In genomic region chr2:42085706-42086487, GRCh38 we compare ENCODE assay signal across 20 cellular contexts. TPM values are rescaled to one million over a fixed set of nuclear protein-coding genes. Genes with fewer than 3 reads are reported as not detected.
A peak's percentile ranks its signal among the peaks of the same experiment; 100 is the strongest.
DNase-seq lines count a peak whose midpoint lies in the region; ATAC-seq and TF ChIP-seq lines count a peak whose summit lies in the region.
"Had no signal": no experiment of that assay in that cellular context is flagged by ENCODE, and none has a peak within 500 bp of the region (broad histone marks: within the 10 kb centered on the region; RNA-seq: fewer than 3 reads in every experiment).

No MANE protein-coding gene starts in this region.

- no peaks in the 10 kb centered on the region for H3K27me3 ChIP-seq in body of pancreas
- H3K27me3 ChIP-seq in H7 (ENCODE audit: control insufficient read depth, insufficient read depth, low read length), result no peaks in the 10 kb centered on the region
- H3K27me3 ChIP-seq: BE2C had no signal

- CTCF ChIA-PET in activated CD4-positive, alpha-beta T cell treated with anti-CD3 and anti-CD28 coated beads for 36 hours (lab: Charles Lee), result interaction anchor here (0.6 to 10.4 kb wide), 27 partner anchors 9 to 630 kb away, joined by 3 to 304 read pairs (median 4); no protein-coding TSS in a partner anchor

- H3K36me3 ChIP-seq in body of pancreas (replicated peaks in 1 of 2; ENCODE audit: insufficient read depth in 1 of 2, low read depth in 2 of 2) (no peaks in the 10 kb centered on the region), H7 (replicated peaks; ENCODE audit: control insufficient read depth, insufficient read depth, low read length) (no peaks in the 10 kb centered on the region)
- H3K36me3 ChIP-seq: BE2C had no signal

- H3K27ac ChIP-seq in body of pancreas, result no peak overlapping the region
- H3K27ac ChIP-seq: psoas muscle had no signal

- peak; percentile 18 for ATAC-seq in activated CD4-positive, alpha-beta T cell treated with anti-CD3 and anti-CD28 coated beads for 36 hours
- ATAC-seq in body of pancreas, result peak; percentile 5
- ATAC-seq in omental fat pad (ENCODE audit: low FRiP score), result peak; percentile 26
- no peak for ATAC-seq in HG02981 (IDR thresholded peaks at IDR 0.05; ENCODE audit: unreplicated experiment)
- no peak for ATAC-seq in GM21717 (IDR thresholded peaks at IDR 0.05; ENCODE audit: unreplicated experiment)

- H3K36me3 Mint-ChIP-seq in activated CD4-positive, alpha-beta T cell treated with anti-CD3 and anti-CD28 coated beads for 36 hours (ENCODE audit: low read depth), result no peaks in the 10 kb centered on the region
- H3K36me3 Mint-ChIP-seq: activated naive CD4-positive, alpha-beta T cell treated with anti-CD3 and anti-CD28 coated beads, Interleukin-2, amount 10 ng/mL, durations not matched to agents 7 days and 5 days; memory B cell had no signal

- H3K9me3 Mint-ChIP-seq in activated CD4-positive, alpha-beta T cell treated with anti-CD3 and anti-CD28 coated beads for 36 hours (ENCODE audit: low read depth), result no peaks in the 10 kb centered on the region
- H3K9me3 Mint-ChIP-seq: activated naive CD4-positive, alpha-beta T cell treated with anti-CD3 and anti-CD28 coated beads, Interleukin-2, amount 10 ng/mL, durations not matched to agents 7 days and 5 days; H9; memory B cell; naive thymus-derived CD8-positive, alpha-beta T cell had no signal

- H3K27me3 Mint-ChIP-seq in activated CD4-positive, alpha-beta T cell treated with anti-CD3 and anti-CD28 coated beads for 36 hours, result no peaks in the 10 kb centered on the region
- H3K27me3 Mint-ChIP-seq: memory B cell had no signal

- TF ChIP-seq CTCF in body of pancreas (IDR thresholded peaks at IDR 0.05) (no peak), omental fat pad (IDR thresholded peaks at IDR 0.05) (no peak)

- H3K4me1 ChIP-seq in body of pancreas, result peaks cover 11% of the 10 kb centered on the region
- H3K4me1 ChIP-seq: BE2C, psoas muscle had no signal

- H3K9me3 ChIP-seq in body of pancreas, result no peaks in the 10 kb centered on the region
- H3K9me3 ChIP-seq: BE2C, psoas muscle had no signal

- no peak overlapping the region for H3K27ac Mint-ChIP-seq in activated CD4-positive, alpha-beta T cell treated with anti-CD3 and anti-CD28 coated beads for 36 hours
- H3K27ac Mint-ChIP-seq: activated naive CD4-positive, alpha-beta T cell treated with anti-CD3 and anti-CD28 coated beads, Interleukin-2, amount 10 ng/mL, durations not matched to agents 7 days and 5 days; H9; IgD-negative memory B cell; memory B cell had no signal

- H3K4me1 Mint-ChIP-seq in activated CD4-positive, alpha-beta T cell treated with anti-CD3 and anti-CD28 coated beads for 36 hours, result peaks cover 6% of the 10 kb centered on the region

- no peak for DNase-seq in activated CD4-positive, alpha-beta T cell treated with anti-CD3 and anti-CD28 coated beads for 36 hours
- DNase-seq in activated CD4-positive, alpha-beta T cell treated with anti-CD3 and anti-CD28 coated beads, Interleukin-2, amount 50 U/mL, for 1 hour, result no peak
- DNase-seq in M059J (ENCODE audit: low read depth) (peak; percentile 23), body of pancreas (no peak), omental fat pad (ENCODE audit: low spot score) (no peak), H7 (no peak)
- DNase-seq: 8988T; NCI-H187 treated with DMSO at 0.1 percent for 48 hours; NK-92 treated with Interleukin-12 subunit alpha and Interleukin-12 subunit beta, amount 100 ng/mL, for 24 hours; psoas muscle had no signal

- H3K4me3 ChIP-seq in body of pancreas (no peak overlapping the region), H7 (ENCODE audit: insufficient read depth, low read depth, low read length) (no peak overlapping the region)
- H3K4me3 ChIP-seq: coronary artery, psoas muscle, smooth muscle cell had no signal

- WGBS in body of pancreas, 2 donors, result 51 to 52% methylated on average over 8 of the region's 8 CpGs

- no peak overlapping the region for H3K4me3 Mint-ChIP-seq in activated CD4-positive, alpha-beta T cell treated with anti-CD3 and anti-CD28 coated beads for 36 hours
- H3K4me3 Mint-ChIP-seq: activated naive CD4-positive, alpha-beta T cell treated with anti-CD3 and anti-CD28 coated beads, Interleukin-2, amount 10 ng/mL, durations not matched to agents 7 days and 5 days; H9; IgD-negative memory B cell; memory B cell; naive thymus-derived CD8-positive, alpha-beta T cell had no signal

- intact Hi-C loops in activated CD4-positive, alpha-beta T cell treated with anti-CD3 and anti-CD28 coated beads for 36 hours (cut with DNase I, micrococcal nuclease), result loop anchor here (1.0 kb wide), 3 partner anchors 217 to 246 kb away; no protein-coding TSS in a partner anchor
- intact Hi-C loops in body of pancreas (cut with DNase I), result loop anchor here (2.0 kb wide), 1 partner anchor 217 kb away; no protein-coding TSS in a partner anchor

- POLR2A ChIA-PET in activated CD4-positive, alpha-beta T cell treated with anti-CD3 and anti-CD28 coated beads for 36 hours (lab: Charles Lee), result no interaction called here

- TF ChIP-seq POLR2A in body of pancreas (IDR thresholded peaks at IDR 0.05), result no peak

RNA-seq across cellular contexts. Expression of gene PKDCC, which starts 38.1 kb away (rescaled TPM):
- not detected for total RNA-seq in activated CD4-positive, alpha-beta T cell treated with anti-CD3 and anti-CD28 coated beads for 36 hours
- 4.1 and 5.4 TPM in 2 replicates for total RNA-seq in M059J (2014; rRNA removed; shearing (Covaris generic))
- total RNA-seq in body of pancreas, result 10 to 100 TPM; 25.7 to 93.9 TPM
- 100 to 1,000 TPM in 3 of 4 donors, 10 to 100 TPM in 1; 72.6 to 307 (median 149) TPM for total RNA-seq in omental fat pad
- total RNA-seq in H7 (2014; rRNA removed; shearing (Covaris generic)), result 90.2 and 176 TPM in 2 replicates
- total RNA-seq: naive thymus-derived CD8-positive, alpha-beta T cell had no signal

Comparison
In these comparisons a context has a peak if more than half of its experiments do, and no peak if none do; other contexts are left out.
1. ATAC-seq: peak in activated CD4-positive, alpha-beta T cell treated with anti-CD3 and anti-CD28 coated beads for 36 hours (single experiment), body of pancreas (single experiment) and omental fat pad (single experiment); none in HG02981 (single experiment) and GM21717 (single experiment).